ENCODE assay signal across 18 cellular contexts in the genomic region with DNA sequence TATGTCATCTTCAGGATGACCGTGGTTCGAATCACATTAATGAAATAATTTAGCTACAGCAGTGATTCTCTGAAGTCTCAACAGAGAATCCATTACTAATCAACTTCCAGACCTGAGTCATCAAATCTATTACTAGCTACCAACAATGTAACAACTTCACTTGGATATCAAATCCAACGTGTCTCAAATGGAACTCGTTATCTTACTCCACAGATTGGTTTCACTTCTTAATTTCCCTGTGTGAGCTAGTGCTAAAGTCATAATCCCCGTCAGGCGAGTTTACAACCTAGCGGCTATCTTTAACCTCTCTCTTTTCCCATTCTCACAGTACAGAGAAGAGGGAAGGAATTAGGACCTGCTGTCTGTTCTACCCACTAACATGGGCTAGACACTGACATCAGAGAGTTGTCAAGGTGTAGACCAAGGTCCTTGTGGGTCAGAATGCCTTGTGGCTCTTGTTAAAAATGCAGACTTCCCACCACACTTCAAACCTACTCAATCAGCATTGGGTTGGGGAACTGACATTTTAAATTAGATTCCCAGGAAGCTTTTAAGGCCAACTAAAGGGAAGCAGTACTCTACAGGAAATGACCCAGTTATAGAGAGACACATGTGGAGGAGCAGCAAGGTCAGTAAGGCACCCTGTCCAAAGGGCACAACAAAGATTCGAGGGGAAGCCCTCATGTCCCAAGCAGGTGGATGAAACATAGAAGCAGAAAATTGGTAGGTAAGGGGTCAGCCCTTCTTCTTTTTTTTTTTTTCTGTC. TPM values are rescaled to one million over a fixed set of nuclear protein-coding genes. Genes with fewer than 3 reads are reported as not detected.
DNase-seq lines count a peak whose midpoint lies in the region; ATAC-seq, FAIRE-seq and TF ChIP-seq lines count a peak whose summit lies in the region.
"Had no signal": no experiment of that assay in that cellular context is flagged by ENCODE, and none has a peak within 500 bp of the region (broad histone marks: within the 10 kb centered on the region; RNA-seq: fewer than 3 reads in every experiment).

No MANE protein-coding gene starts in this region.

- H3K36me3 ChIP-seq in K562 (ENCODE audit: control insufficient read depth, insufficient read depth, low read length) (no peaks in the 10 kb centered on the region), neuronal stem cell (replicated peaks in 1 of 2; ENCODE audit: control insufficient read depth in 2 of 2, insufficient read depth in 2 of 2, low read length in 2 of 2) (no peaks in the 10 kb centered on the region)
- H3K36me3 ChIP-seq: gastrocnemius medialis had no signal

- no peaks in the 10 kb centered on the region for H4K20me1 ChIP-seq in K562 (replicated peaks; ENCODE audit: control insufficient read depth, insufficient read depth, low read length)

- H3K27me3 ChIP-seq in K562 (ENCODE audit: control insufficient read depth in 2 of 2, insufficient read depth in 2 of 2, low read length in 2 of 2): peaks cover 11 to 12% of the 10 kb centered on the region in 2 experiments
- H3K27me3 ChIP-seq in neuronal stem cell (ENCODE audit: control insufficient read depth in 3 of 3, insufficient read depth in 3 of 3, low read depth in 1 of 3, low read length in 3 of 3): no peaks in the 10 kb centered on the region
- H3K27me3 ChIP-seq: gastrocnemius medialis had no signal

- H3K9ac ChIP-seq in K562 (ENCODE audit: insufficient read depth in 1 of 2, low read depth in 2 of 2, low read length in 2 of 2): no peak overlapping the region
- no peak overlapping the region for H3K9ac ChIP-seq in neuronal stem cell (ENCODE audit: low read depth, low read length, poor library complexity)

- no peaks in the 10 kb centered on the region for H3K79me2 ChIP-seq in K562 (ENCODE audit: control insufficient read depth, insufficient read depth, low read length)

- whole genome bisulfite sequencing in K562 (ENCODE audit: insufficient coverage, low coverage, missing lambda C conversion rate): 4% methylated on average over 8 of the region's 8 CpGs
- no CpG with 5 or more reads among the region's 8 CpGs for WGBS in neuronal stem cell (ENCODE audit: extremely low coverage in 2 of 2, insufficient read length in 2 of 2, insufficient replicate concordance in 1 of 2), 2 donors

- POLR2A ChIA-PET in K562 (lab: Yijun Ruan, JAX): interaction anchor here (0.6 to 1.6 kb wide), 2 partner anchors 12 to 325 kb away, joined by 3 to 5 read pairs; a partner anchor contains a TSS

- no peak for TF ChIP-seq CTCF in K562 (IDR thresholded peaks at IDR 0.05 in 2 of 3, conservative IDR thresholded peaks at IDR 0.05 in 1 of 3; ENCODE audit: insufficient read depth in 2 of 3, low read depth in 1 of 3, low read length in 3 of 3)

- H3K27ac ChIP-seq in K562 (ENCODE audit: extremely low read depth, low read depth, low read length) (no peak overlapping the region), neuronal stem cell (replicated peaks; ENCODE audit: low read length) (no peak overlapping the region)
- H3K27ac ChIP-seq: gastrocnemius medialis had no signal

- H3K4me1 ChIP-seq in K562 (replicated peaks in 1 of 2; ENCODE audit: control insufficient read depth in 2 of 2, insufficient read depth in 2 of 2, low read length in 2 of 2): no peaks in the 10 kb centered on the region; a peak in 2 of 5 replicates
- H3K4me1 ChIP-seq in neuronal stem cell (ENCODE audit: control insufficient read depth in 2 of 2, insufficient read depth in 1 of 2, low read depth in 1 of 2, low read length in 2 of 2): no peaks in the 10 kb centered on the region
- H3K4me1 ChIP-seq: gastrocnemius medialis had no signal

- no peak overlapping the region for H2BK120ac ChIP-seq in neuronal stem cell (ENCODE audit: low read depth, low read length)

- no peak for TF ChIP-seq EP300 in K562 (IDR thresholded peaks at IDR 0.05; ENCODE audit: low read length)

- TF ChIP-seq POLR2A in GM12892 (IDR thresholded peaks at IDR 0.05; ENCODE audit: low read depth, low read length): no peak
- no peak for TF ChIP-seq POLR2A in K562 (conservative IDR thresholded peaks at IDR 0.05)

- in situ Hi-C loops in K562 (cut with MboI): no loop called here

- no peak overlapping the region for H3K4me3 ChIP-seq in K562
- no peak overlapping the region for H3K4me3 ChIP-seq in neuronal stem cell (ENCODE audit: low read length in 2 of 2)
- H3K4me3 ChIP-seq: gastrocnemius medialis had no signal

- H3K9me3 ChIP-seq in K562 (replicated peaks; ENCODE audit: control insufficient read depth, insufficient read depth, low read depth, low read length) (no peaks in the 10 kb centered on the region), neuronal stem cell (replicated peaks in 1 of 2; ENCODE audit: control insufficient read depth in 2 of 2, insufficient read depth in 1 of 2, low read depth in 1 of 2, low read length in 2 of 2) (no peaks in the 10 kb centered on the region)
- H3K9me3 ChIP-seq: gastrocnemius medialis had no signal

- no peak overlapping the region for H3K23ac ChIP-seq in neuronal stem cell (ENCODE audit: low read depth, low read length, poor library complexity)

- ATAC-seq in K562: peak; percentile 52
- ATAC-seq in HG03520 (IDR thresholded peaks at IDR 0.05; ENCODE audit: unreplicated experiment): no peak
- ATAC-seq: gastrocnemius medialis, right cardiac atrium had no signal

- BruUV-seq in K562 (replicated peaks; lab: Mats Ljungman, UMichigan): no TSS peak

- H3K4ac ChIP-seq in neuronal stem cell (ENCODE audit: low read length): no peak overlapping the region

- H3K4me2 ChIP-seq in K562 (ENCODE audit: insufficient read depth, low read length) (no peak overlapping the region), neuronal stem cell (ENCODE audit: insufficient read depth, low read length, poor library complexity, severe bottlenecking) (no peak overlapping the region)

- CTCF ChIA-PET in K562 (lab: Yijun Ruan, JAX; ENCODE audit: low intra/inter-chr PET ratio): no interaction called here

- no peaks in the 10 kb centered on the region for H3K9me1 ChIP-seq in K562 (ENCODE audit: control insufficient read depth, insufficient read depth, low read length)

- no peak overlapping the region for H3K18ac ChIP-seq in neuronal stem cell (ENCODE audit: low read length)

- no peak overlapping the region for H3K14ac ChIP-seq in neuronal stem cell (ENCODE audit: low read length)

- no peak overlapping the region for H2BK12ac ChIP-seq in neuronal stem cell (ENCODE audit: low read length)

- no peak overlapping the region for H2BK15ac ChIP-seq in neuronal stem cell (ENCODE audit: low read length)

- H4K91ac ChIP-seq in neuronal stem cell (ENCODE audit: low read depth, low read length, poor library complexity): no peak overlapping the region

- no peak overlapping the region for H4K8ac ChIP-seq in neuronal stem cell (ENCODE audit: low read depth, low read length)

- intact Hi-C loops in K562 (cut with micrococcal nuclease): no loop called here

- TF ChIP-seq RAD21 in K562 (CRISPR knock-in tag; conservative IDR thresholded peaks at IDR 0.05 in 1 of 2, IDR thresholded peaks at IDR 0.05 in 1 of 2): no peak

- no peak overlapping the region for H2AFZ ChIP-seq in K562 (ENCODE audit: low read depth, low read length)
- peak overlapping the region; percentile 3 for H2AFZ ChIP-seq in neuronal stem cell (ENCODE audit: low read length)

- H3K79me1 ChIP-seq in neuronal stem cell (ENCODE audit: low read depth, low read length): no peaks in the 10 kb centered on the region

- H2AK5ac ChIP-seq in neuronal stem cell (ENCODE audit: low read depth, low read length): no peak overlapping the region

- DNase-seq in GM12892 (ENCODE audit: insufficient read length) (no peak), NOMO-1 treated with DMSO at 0.1 percent for 48 hours (lab: John Stamatoyannopoulos, UW; ENCODE audit: unreplicated experiment) (peak; percentile 99), K562 (ENCODE audit: extremely low read depth in 1 of 4, low spot score in 3 of 4) (no peak), neuronal stem cell (ENCODE audit: low spot score) (no peak), KG1 (lab: John Stamatoyannopoulos, UW) (no peak), superior temporal gyrus (ENCODE audit: extremely low spot score) (no peak)
- DNase-seq in effector CD4-positive, alpha-beta T cell: no peak
- DNase-seq: activated CD4-positive, alpha-beta T cell treated with anti-CD3 and anti-CD28 coated beads, Interleukin-2, amount 50 U/mL, for 48 hours; activated naive CD4-positive, alpha-beta T cell treated with anti-CD3 and anti-CD28 coated beads, Interleukin-2, amount 50 U/mL, for 16 hours; activated T-cell treated with anti-CD3 and anti-CD28 coated beads, Interleukin-2, amount 50 U/mL, for 24 hours; cortex of kidney; DND-41; gastrocnemius medialis; H9; NCI-H526 treated with DMSO at 0.1 percent for 48 hours; nucleus accumbens; right cardiac atrium had no signal

- no peak overlapping the region for H2BK5ac ChIP-seq in neuronal stem cell (ENCODE audit: low read length)

- FAIRE-seq in GM12892 (lab: Jason Lieb, UNC) (peak; percentile 40), K562 (lab: Jason Lieb, UNC) (peak; percentile 6)

RNA-seq across cellular contexts. Expression of a gene that starts 57.3 kb away (rescaled TPM):
- 10.1 TPM for polyA plus RNA-seq in GM12892 (2012; ENCODE audit: missing spikeins)
- total RNA-seq in K562 (2011; cell fraction: chromatin; rRNA removed; ENCODE audit: low replicate concordance): not detected in 2 replicates
- total RNA-seq in K562 (2011; cell fraction: nucleolus; rRNA removed): not detected in 2 replicates
- total RNA-seq in K562 (2011; cell fraction: nucleoplasm; rRNA removed): not detected in 2 replicates
- total RNA-seq in K562 (2014; rRNA removed) (not detected in 2 replicates), K562 (2014; rRNA removed; fragmentation: Illumina TruSeq; extraction: Trizol) (not detected in 2 replicates), K562 (2015; rRNA removed; fragmentation: Illumina TruSeq; extraction: Trizol) (not detected in 2 replicates), K562 (2021) (0.13 TPM in 1 of 2 replicates, not detected in the other)
- polyA plus RNA-seq in K562 (2011; rRNA removed) (not detected in 2 replicates), K562 (2014; fragmentation: Illumina TruSeq; extraction: Trizol) (not detected in 2 replicates), K562 (2014; fragmentation: Nextera tagmentation; extraction: Ambion mirVana) (not detected), K562 (2014; rRNA removed) (not detected in 2 replicates)
- polyA plus RNA-seq in K562 (2011; cell fraction: cytosol; rRNA removed): not detected in 2 replicates
- polyA plus RNA-seq in K562 (2011; cell fraction: nucleus; rRNA removed): not detected in 2 replicates
- not detected in 2 replicates for polyA plus RNA-seq in K562 (2012)
- not detected in 2 replicates for polyA minus RNA-seq in K562 (2011; rRNA and poly(A)+ RNA removed)
- not detected in 2 replicates for polyA minus RNA-seq in K562 (2011; cell fraction: cytosol; rRNA and poly(A)+ RNA removed)
- polyA minus RNA-seq in K562 (2011; cell fraction: nucleus; rRNA and poly(A)+ RNA removed): not detected in 2 replicates
- 2.0 TPM for polyA plus RNA-seq in neuronal stem cell (2013, experiment 1 of 2)
- polyA plus RNA-seq in neuronal stem cell (2013, experiment 2 of 2): 2.0 TPM
